Comparison of ENCODE assay signal across 14 cellular contexts in the genomic region with DNA sequence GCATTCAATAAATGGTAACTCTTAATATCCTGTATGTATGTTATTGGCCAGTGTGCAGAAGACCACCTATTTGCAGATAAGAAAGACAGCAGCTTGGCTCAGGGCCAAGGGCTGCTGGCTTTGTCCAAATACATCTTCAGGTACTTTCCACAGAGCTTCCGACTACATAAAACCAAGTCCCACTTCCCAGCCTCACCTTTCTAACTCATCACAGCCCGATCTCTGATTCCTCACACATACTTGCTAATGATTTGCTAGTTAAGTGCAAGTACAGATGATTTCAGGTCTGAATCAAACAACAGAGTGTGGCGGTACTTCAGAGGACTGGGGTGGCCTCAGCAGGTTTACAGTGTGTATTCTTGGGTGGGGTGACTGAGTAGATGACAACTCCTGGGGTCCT.
DNase-seq lines count a peak whose midpoint lies in the region; ATAC-seq, FAIRE-seq and TF ChIP-seq lines count a peak whose summit lies in the region.
"Had no signal": no experiment of that assay in that cellular context is flagged by ENCODE, and none has a peak within 500 bp of the region (broad histone marks: within the 10 kb centered on the region; RNA-seq: fewer than 3 reads in every experiment).

No MANE protein-coding gene starts in this region.

- intact Hi-C loops in kidney (cut with DNase I) (no loop called here), tibial artery (cut with DNase I; ENCODE audit: low total_unique reads) (no loop called here)

- H3K27ac ChIP-seq in SK-N-SH (ENCODE audit: low read depth in 2 of 2, low read length in 1 of 2): peak overlapping the region in 1 of 2 experiments; percentile 48; a peak in 2 of 4 replicates
- peak overlapping the region; percentile 26 to 77 for H3K27ac ChIP-seq in kidney (ENCODE audit: low read depth in 2 of 2, low read length in 2 of 2)
- peak overlapping the region; percentile 67 to 68 for H3K27ac ChIP-seq in tibial artery

- H3K27me3 ChIP-seq in SK-N-SH (ENCODE audit: insufficient read depth) (no peaks in the 10 kb centered on the region), tibial artery (no peaks in the 10 kb centered on the region), BE2C (no peaks in the 10 kb centered on the region)

- H3K4me3 ChIP-seq in SK-N-SH (ENCODE audit: low read depth in 2 of 2, low read length in 1 of 2) (peak overlapping the region in 1 of 2 experiments; percentile 20; a peak in 1 of 4 replicates), kidney (ENCODE audit: low read length in 2 of 2) (no peak overlapping the region), tibial artery (no peak overlapping the region), BE2C (ENCODE audit: low read depth, low read length) (no peak overlapping the region)

- no peak for ATAC-seq in SK-N-SH treated with all-trans-retinoic acid at 6 μM for 48 hours
- ATAC-seq in HG03196 (IDR thresholded peaks at IDR 0.05; ENCODE audit: unreplicated experiment): no peak

- no peak overlapping the region for H2AFZ ChIP-seq in SK-N-SH (ENCODE audit: low read depth)

- CTCF ChIA-PET in SK-N-SH (lab: Yijun Ruan, JAX): interaction anchor here (0.6 to 1.2 kb wide), 2 partner anchors 57 to 999 kb away, joined by 3 to 4 read pairs; no protein-coding TSS in a partner anchor

- H3K79me2 ChIP-seq in SK-N-SH (ENCODE audit: insufficient read depth): no peaks in the 10 kb centered on the region

- TF ChIP-seq RAD21 in SK-N-SH (IDR thresholded peaks at IDR 0.05; ENCODE audit: low read length): no peak

- FAIRE-seq in RCC 7860 (lab: Jason Lieb, UNC): no peak
- no peak for FAIRE-seq in kidney (lab: Jason Lieb, UNC)
- FAIRE-seq: A204.1, urothelium cell line had no signal

- no peaks in the 10 kb centered on the region for H3K9me3 ChIP-seq in SK-N-SH
- H3K9me3 ChIP-seq in kidney (ENCODE audit: control insufficient read depth in 1 of 2, low read length in 2 of 2): no peaks in the 10 kb centered on the region
- H3K9me3 ChIP-seq in tibial artery: no peaks in the 10 kb centered on the region
- H3K9me3 ChIP-seq in BE2C: no peaks in the 10 kb centered on the region

- DNase-seq in SK-N-SH (no peak), RCC 7860 (ENCODE audit: low spot score) (peak; percentile 37), kidney (no peak), tibial artery (no peak), BE2C (no peak), hypothalamus (lab: John Stamatoyannopoulos, UW) (no peak)
- DNase-seq: activated CD4-positive, alpha-beta T cell treated with anti-CD3 and anti-CD28 coated beads, Interleukin-2, amount 10 ng/mL, durations not matched to agents 24 days and 14 days; midbrain; NCI-H1105 treated with DMSO at 0.1 percent for 48 hours; stimulated activated CD4-positive, alpha-beta T cell treated with anti-CD3 and anti-CD28 coated beads, Interleukin-4, amount 100 ng/mL, for 1 hour had no signal

- TF ChIP-seq EP300 in SK-N-SH (IDR thresholded peaks at IDR 0.05; ENCODE audit: borderline replicate concordance in 1 of 2, low read depth in 1 of 2, low read length in 1 of 2): no peak

- no peaks in the 10 kb centered on the region for H3K9me2 ChIP-seq in SK-N-SH

- H4K20me1 ChIP-seq in SK-N-SH (ENCODE audit: insufficient read depth): no peaks in the 10 kb centered on the region

- no peak for TF ChIP-seq CTCF in SK-N-SH (IDR thresholded peaks at IDR 0.05)
- TF ChIP-seq CTCF in kidney (IDR thresholded peaks at IDR 0.05; ENCODE audit: borderline replicate concordance, extremely low read depth, insufficient read depth): no peak
- no peak for TF ChIP-seq CTCF in tibial artery (IDR thresholded peaks at IDR 0.05)
- TF ChIP-seq CTCF in BE2C (IDR thresholded peaks at IDR 0.05; ENCODE audit: low read depth, low read length): no peak

- POLR2A ChIA-PET in SK-N-SH (lab: Yijun Ruan, JAX): no interaction called here

- 63% methylated on average over 2 of the region's 3 CpGs for WGBS in SK-N-SH (ENCODE audit: low lambda C conversion rate)

- H3K36me3 ChIP-seq in SK-N-SH (replicated peaks in 1 of 2; ENCODE audit: control insufficient read depth in 1 of 2, insufficient read depth in 2 of 2, low read length in 1 of 2) (no peaks in the 10 kb centered on the region), kidney (ENCODE audit: control insufficient read depth in 1 of 2, insufficient read depth in 2 of 2, low read length in 2 of 2) (no peaks in the 10 kb centered on the region), tibial artery (peaks cover 0 to 4% (median 0%) of the 10 kb centered on the region in 3 donors), BE2C (no peaks in the 10 kb centered on the region)

- peaks cover 25% of the 10 kb centered on the region for H3F3A ChIP-seq in SK-N-SH (replicated peaks; ENCODE audit: insufficient read depth)

- peak overlapping the region; percentile 56 for H3K4me2 ChIP-seq in SK-N-SH

- peaks cover 6 to 24% of the 10 kb centered on the region in 2 experiments for H3K4me1 ChIP-seq in SK-N-SH (ENCODE audit: control insufficient read depth in 1 of 2, insufficient read depth in 2 of 2, low read depth in 1 of 2, low read length in 1 of 2)
- peaks cover 4 to 18% of the 10 kb centered on the region in 2 donors for H3K4me1 ChIP-seq in kidney (ENCODE audit: control insufficient read depth in 1 of 2, insufficient read depth in 1 of 2, low read depth in 1 of 2, low read length in 2 of 2)
- H3K4me1 ChIP-seq in tibial artery: peaks cover 0 to 69% (median 41%) of the 10 kb centered on the region in 4 donors
- no peaks in the 10 kb centered on the region for H3K4me1 ChIP-seq in BE2C

- H3K9ac ChIP-seq in SK-N-SH (no peak overlapping the region), kidney (ENCODE audit: low read length in 2 of 2) (no peak overlapping the region)

TF ChIP-seq in SK-N-SH, 30 proteins besides CTCF, POLR2A, EP300 and RAD21:
- TF ChIP-seq NFIC (IDR thresholded peaks at IDR 0.05; ENCODE audit: borderline replicate concordance): peak; percentile 45; the same call in 1 of the 2 replicates
- TF ChIP-seq GATA2 (CRISPR knock-in tag; IDR thresholded peaks at IDR 0.05): no peak

TF ChIP-seq in SK-N-SH treated with all-trans-retinoic acid at 6 μM for 48 hours, 23 proteins besides CTCF, POLR2A, EP300 and RAD21:
- TF ChIP-seq CSDC2 (CRISPR knock-in tag; IDR thresholded peaks at IDR 0.05) (no peak), TOX (CRISPR knock-in tag; IDR thresholded peaks at IDR 0.05; ENCODE audit: borderline replicate concordance) (no peak), ZFP30 (CRISPR knock-in tag; IDR thresholded peaks at IDR 0.05) (no peak), SNAI2 (CRISPR knock-in tag; IDR thresholded peaks at IDR 0.05) (no peak), OSR1 (CRISPR knock-in tag; IDR thresholded peaks at IDR 0.05) (no peak), ESRRG (CRISPR knock-in tag; IDR thresholded peaks at IDR 0.05) (no peak), ARNTL (CRISPR knock-in tag; IDR thresholded peaks at IDR 0.05; ENCODE audit: borderline replicate concordance, low read depth) (no peak), BACH2 (CRISPR knock-in tag; IDR thresholded peaks at IDR 0.05; ENCODE audit: borderline replicate concordance) (no peak), PPARA (CRISPR knock-in tag; IDR thresholded peaks at IDR 0.05; ENCODE audit: borderline replicate concordance) (no peak), GLIS3 (CRISPR knock-in tag; IDR thresholded peaks at IDR 0.05) (no peak), ZNF8 (CRISPR knock-in tag; IDR thresholded peaks at IDR 0.05) (no peak), TCF4 (CRISPR knock-in tag; IDR thresholded peaks at IDR 0.05; ENCODE audit: borderline replicate concordance) (no peak), ZC3H10 (CRISPR knock-in tag; IDR thresholded peaks at IDR 0.05) (no peak), ISL1 (CRISPR knock-in tag; IDR thresholded peaks at IDR 0.05) (no peak), CSRNP3 (CRISPR knock-in tag; IDR thresholded peaks at IDR 0.05) (no peak), ZNF565 (CRISPR knock-in tag; conservative IDR thresholded peaks at IDR 0.05; ENCODE audit: low read depth) (no peak), ZNF70 (CRISPR knock-in tag; IDR thresholded peaks at IDR 0.05) (no peak)
- TF ChIP-seq, protein P1, sequence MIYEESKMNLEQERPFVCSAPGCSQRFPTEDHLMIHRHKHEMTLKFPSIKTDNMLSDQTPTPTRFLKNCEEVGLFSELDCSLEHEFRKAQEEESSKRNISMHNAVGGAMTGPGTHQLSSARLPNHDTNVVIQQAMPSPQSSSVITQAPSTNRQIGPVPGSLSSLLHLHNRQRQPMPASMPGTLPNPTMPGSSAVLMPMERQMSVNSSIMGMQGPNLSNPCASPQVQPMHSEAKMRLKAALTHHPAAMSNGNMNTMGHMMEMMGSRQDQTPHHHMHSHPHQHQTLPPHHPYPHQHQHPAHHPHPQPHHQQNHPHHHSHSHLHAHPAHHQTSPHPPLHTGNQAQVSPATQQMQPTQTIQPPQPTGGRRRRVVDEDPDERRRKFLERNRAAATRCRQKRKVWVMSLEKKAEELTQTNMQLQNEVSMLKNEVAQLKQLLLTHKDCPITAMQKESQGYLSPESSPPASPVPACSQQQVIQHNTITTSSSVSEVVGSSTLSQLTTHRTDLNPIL (CRISPR knock-in tag; IDR thresholded peaks at IDR 0.05; ENCODE audit: low read depth): no peak
- TF ChIP-seq, protein P2, sequence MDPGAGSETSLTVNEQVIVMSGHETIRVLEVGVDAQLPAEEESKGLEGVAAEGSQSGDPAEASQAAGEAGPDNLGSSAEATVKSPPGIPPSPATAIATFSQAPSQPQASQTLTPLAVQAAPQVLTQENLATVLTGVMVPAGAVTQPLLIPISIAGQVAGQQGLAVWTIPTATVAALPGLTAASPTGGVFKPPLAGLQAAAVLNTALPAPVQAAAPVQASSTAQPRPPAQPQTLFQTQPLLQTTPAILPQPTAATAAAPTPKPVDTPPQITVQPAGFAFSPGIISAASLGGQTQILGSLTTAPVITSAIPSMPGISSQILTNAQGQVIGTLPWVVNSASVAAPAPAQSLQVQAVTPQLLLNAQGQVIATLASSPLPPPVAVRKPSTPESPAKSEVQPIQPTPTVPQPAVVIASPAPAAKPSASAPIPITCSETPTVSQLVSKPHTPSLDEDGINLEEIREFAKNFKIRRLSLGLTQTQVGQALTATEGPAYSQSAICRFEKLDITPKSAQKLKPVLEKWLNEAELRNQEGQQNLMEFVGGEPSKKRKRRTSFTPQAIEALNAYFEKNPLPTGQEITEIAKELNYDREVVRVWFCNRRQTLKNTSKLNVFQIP (CRISPR knock-in tag; IDR thresholded peaks at IDR 0.05; ENCODE audit: borderline replicate concordance, low read depth): no peak
TF ChIP-seq in SK-N-SH treated with all-trans-retinoic acid at 6 μM for 48 hours: peak in this region for 0.
